Comparison of ENCODE assay signal across 36 cellular contexts in genomic region chr7:112223310-112223709, GRCh38.
"Had no signal": no experiment of that assay in that cellular context is flagged by ENCODE, and none has a peak within 500 bp of the region (broad histone marks: within the 10 kb centered on the region; RNA-seq: fewer than 3 reads in every experiment).

No MANE protein-coding gene starts in this region.

- H3K27ac ChIP-seq: adrenal gland, Peyer's patch, VCaP had no signal

- H3K36me3 ChIP-seq: adrenal gland, MG63, Peyer's patch had no signal

- ATAC-seq: activated naive CD4-positive, alpha-beta T cell treated with anti-CD3 and anti-CD28 coated beads, Interleukin-2, amount 50 U/mL, for 72 hours; activated T-cell treated with anti-CD3 and anti-CD28 coated beads, Interleukin-2, amount 50 U/mL, for 4 hours; PC-3 had no signal

- H3K27me3 ChIP-seq: adrenal gland, MG63, Peyer's patch had no signal

- FAIRE-seq: bronchial epithelial cell had no signal

- H3K4me1 ChIP-seq: Peyer's patch had no signal

- H3K9me3 ChIP-seq: adrenal gland, MG63, Peyer's patch had no signal

- DNase-seq: activated B cell treated with CpG ODN at 0.5 μM for 24 hours; activated CD4-positive, alpha-beta memory T cell treated with anti-CD3 and anti-CD28 coated beads for 36 hours; activated CD4-positive, alpha-beta T cell treated with anti-CD3 and anti-CD28 coated beads for 4 hours; activated CD4-positive, alpha-beta T cell treated with anti-CD3 and anti-CD28 coated beads, Interleukin-2, amount 50 U/mL, for 1 hour; activated CD4-positive, CD25-positive, alpha-beta regulatory T cell treated with anti-CD3 and anti-CD28 coated beads, Interleukin-2, amount 50 U/mL, for 72 hours; activated CD8-positive, alpha-beta memory T cell treated with anti-CD3 and anti-CD28 coated beads, Interleukin-2, amount 50 U/mL, for 4 hours; activated gamma-delta T cell treated with Interleukin-2 at 50 U/mL for 16 hours; activated naive CD4-positive, alpha-beta T cell treated with anti-CD3 and anti-CD28 coated beads for 36 hours; activated T-cell treated with anti-CD3 and anti-CD28 coated beads for 4 hours; activated T-cell treated with anti-CD3 and anti-CD28 coated beads, Interleukin-2, amount 50 U/mL, for 4 hours; adrenal gland; central memory CD4-positive, alpha-beta T cell; Kasumi-1; MG63; NCI-H1048; NCI-H1105 treated with DMSO at 0.1 percent for 48 hours; NCI-H1436; NCI-H1694; NCI-H1930; NCI-H2081 treated with DMSO at 0.1 percent for 48 hours; NCI-H226; NCI-H446 treated with DMSO at 0.1 percent for 48 hours; NCI-H524; NCI-H69; NCI-H82; NK-92 treated with Interleukin-12 subunit alpha and Interleukin-12 subunit beta, amount 100 ng/mL, for 24 hours; PC-3; Peyer's patch; RPMI8226; SW 1271; T-helper 1 cell; T-helper 2 cell; T-helper 9 cell had no signal

- H3K4me3 ChIP-seq: adrenal gland, MG63, Peyer's patch had no signal
